In genomic region chr20:48619126-48620101, GRCh38 we compare ENCODE assay signal across 12 cellular contexts.
A peak's percentile ranks its signal among the peaks of the same experiment; 100 is the strongest.
DNase-seq lines count a peak whose midpoint lies in the region; ATAC-seq, FAIRE-seq and TF ChIP-seq lines count a peak whose summit lies in the region.
"Had no signal": no experiment of that assay in that cellular context is flagged by ENCODE, and none has a peak within 500 bp of the region (broad histone marks: within the 10 kb centered on the region; RNA-seq: fewer than 3 reads in every experiment).

No MANE protein-coding gene starts in this region.

- H3K36me3 ChIP-seq in PC-3 (ENCODE audit: low read depth, low read length), result no peaks in the 10 kb centered on the region
- H3K36me3 ChIP-seq: Peyer's patch had no signal

- no peaks in the 10 kb centered on the region for H3F3A ChIP-seq in PC-3 (ENCODE audit: low read length, unreplicated experiment)

- ATAC-seq in PC-3 (no peak), left cardiac atrium (peak; percentile 59 to 83), GM18502 (IDR thresholded peaks at IDR 0.05; ENCODE audit: poor library complexity, unreplicated experiment) (no peak)

- DNase-seq in NCI-H2196 (lab: John Stamatoyannopoulos, UW; ENCODE audit: unreplicated experiment), result peak; percentile 24
- no peak for DNase-seq in NCI-H2196 treated with DMSO at 0.1 percent for 48 hours (lab: John Stamatoyannopoulos, UW; ENCODE audit: unreplicated experiment)
- DNase-seq in PC-3, result peak; percentile 55
- peak; percentile 58 for DNase-seq in left cardiac atrium
- DNase-seq in smooth muscle cell of the brain vasculature (ENCODE audit: low read depth, low spot score), result peak; percentile 29
- DNase-seq in GM12891 (ENCODE audit: insufficient read length, low spot score), result no peak
- DNase-seq in AG20443 (ENCODE audit: low spot score), result no peak
- DNase-seq: activated gamma-delta T cell had no signal

- TF ChIP-seq POLR2A in GM12891 (IDR thresholded peaks at IDR 0.05; ENCODE audit: low read depth, low read length), result no peak

- POLR2A ChIA-PET in PC-3 (lab: Charles Lee; ENCODE audit: unreplicated experiment), result interaction anchor here (0.5 kb wide), 1 partner anchor 143 kb away, joined by 3 read pairs; no protein-coding TSS in a partner anchor

- no peak overlapping the region; the same call in 1 of the 2 replicates for H2AFZ ChIP-seq in PC-3 (ENCODE audit: low read length)

- CTCF ChIA-PET in PC-3 (lab: Charles Lee), result interaction anchor here (0.7 to 2.1 kb wide), 7 partner anchors 38 to 833 kb away, joined by 3 to 24 read pairs (median 5); no protein-coding TSS in a partner anchor

- no peaks in the 10 kb centered on the region for H4K20me1 ChIP-seq in PC-3 (ENCODE audit: low read length)

- no peaks in the 10 kb centered on the region for H3K79me2 ChIP-seq in PC-3 (ENCODE audit: low read length)

- H3K9me3 ChIP-seq in PC-3 (ENCODE audit: low read length), result no peaks in the 10 kb centered on the region
- H3K9me3 ChIP-seq: Peyer's patch, tibial artery had no signal

- H3K4me1 ChIP-seq in PC-3 (ENCODE audit: insufficient read depth, low read length), result peaks cover 29% of the 10 kb centered on the region

- BruUV-seq in PC-3 (replicated peaks; lab: Mats Ljungman, UMichigan), result no TSS peak

- no peak for FAIRE-seq in GM12891 (lab: Jason Lieb, UNC)

- no peak for TF ChIP-seq CTCF in PC-3 (conservative IDR thresholded peaks at IDR 0.05; ENCODE audit: low read depth, low read length)

- H3K27me3 ChIP-seq in PC-3 (ENCODE audit: low read length), result no peaks in the 10 kb centered on the region
- H3K27me3 ChIP-seq: Peyer's patch, tibial artery had no signal

- H3K9ac ChIP-seq in PC-3 (ENCODE audit: low read length), result no peak overlapping the region; the same call in 1 of the 2 replicates

- H3K9me2 ChIP-seq in PC-3 (replicated peaks; ENCODE audit: low read length), result no peaks in the 10 kb centered on the region

- H3K27ac ChIP-seq in PC-3 (ENCODE audit: low read length), result peak overlapping the region; percentile 92
- H3K27ac ChIP-seq: Peyer's patch, tibial artery had no signal

- peak overlapping the region; percentile 65; the same call in 1 of the 2 replicates for H3K4me3 ChIP-seq in PC-3 (ENCODE audit: low read length)
- H3K4me3 ChIP-seq: lung had no signal

- peak overlapping the region; percentile 79 for H3K4me2 ChIP-seq in PC-3 (ENCODE audit: low read length)

- intact Hi-C loops in PC-3 (cut with micrococcal nuclease), result loop anchor here (1.0 to 5.0 kb wide), 6 partner anchors 59 to 957 kb away; no protein-coding TSS in a partner anchor
- intact Hi-C loops in left cardiac atrium (cut with DNase I), result loop anchor here (1.0 to 5.0 kb wide), 5 partner anchors 832 to 957 kb away; partner anchors contain the start of gene SULF2 (in 1 of the 2)

TF ChIP-seq in GM12891, 5 proteins besides CTCF, POLR2A, EP300 and RAD21:
- TF ChIP-seq TAF1 (IDR thresholded peaks at IDR 0.05; ENCODE audit: low read depth, low read length) (no peak), SPI1 (IDR thresholded peaks at IDR 0.05; ENCODE audit: low read depth, low read length) (no peak), PAX5 (IDR thresholded peaks at IDR 0.05; ENCODE audit: insufficient read depth, low read length, severe bottlenecking) (no peak), POU2F2 (IDR thresholded peaks at IDR 0.05; ENCODE audit: low read depth, low read length) (no peak), POLR2AphosphoS5 (IDR thresholded peaks at IDR 0.05; ENCODE audit: low read depth, low read length) (no peak)

Comparison
In these comparisons a context has a peak if more than half of its experiments do, and no peak if none do; other contexts are left out.
1. DNase-seq: peak in NCI-H2196 (single experiment), PC-3 (single experiment), left cardiac atrium (single experiment) and smooth muscle cell of the brain vasculature (single experiment); none in NCI-H2196 treated with DMSO at 0.1 percent for 48 hours (single experiment), GM12891 (single experiment) and AG20443 (single experiment).
2. ATAC-seq: peak in left cardiac atrium (2 of 2); none in PC-3 (single experiment) and GM18502 (single experiment).